Comparison of ENCODE assay signal across 8 cellular contexts in the genomic region with DNA sequence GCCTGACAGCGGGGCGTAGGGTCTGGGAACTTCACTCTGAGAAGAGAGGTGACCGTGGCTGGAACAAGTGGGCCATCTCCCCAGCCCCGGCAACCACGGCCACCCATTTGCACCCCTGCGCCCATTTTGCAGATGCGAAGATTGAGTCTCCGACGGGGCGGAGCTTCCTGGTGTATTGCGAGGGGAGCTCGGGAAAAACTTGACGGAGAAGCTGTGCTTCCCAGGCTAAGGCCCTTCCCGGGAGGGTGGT. TPM values are rescaled to one million over a fixed set of nuclear protein-coding genes. Genes with fewer than 3 reads are reported as not detected.
DNase-seq lines count a peak whose midpoint lies in the region; ATAC-seq and TF ChIP-seq lines count a peak whose summit lies in the region.

No MANE protein-coding gene starts in this region.

- H3K9ac ChIP-seq in BLaER1 treated with 17β-estradiol and CSF1 and Interleukin-3, amounts not matched to agents 10 nM and 100 nM: peak overlapping the region; percentile 92 to 100 (median 99)
- H3K9ac ChIP-seq in Karpas-422 (ENCODE audit: low read length): peak overlapping the region; percentile 81
- peak overlapping the region; percentile 100 for H3K9ac ChIP-seq in neural progenitor cell

- peaks cover 28 to 63% (median 50%) of the 10 kb centered on the region in 10 experiments for H3K4me1 ChIP-seq in BLaER1 treated with 17β-estradiol and CSF1 and Interleukin-3, amounts not matched to agents 10 nM and 100 nM
- H3K4me1 ChIP-seq in Karpas-422 (ENCODE audit: low read length) (peaks cover 24% of the 10 kb centered on the region), neural progenitor cell (peaks cover 14% of the 10 kb centered on the region)

- DNase-seq in Karpas-422 (no peak), neural progenitor cell (ENCODE audit: low spot score) (no peak), NCI-H748 treated with DMSO at 0.1 percent for 48 hours (lab: John Stamatoyannopoulos, UW) (no peak), middle frontal gyrus (ENCODE audit: extremely low spot score, low spot score) (no peak), A172 (ENCODE audit: low spot score) (no peak)

- H3K4me1 Mint-ChIP-seq in neural progenitor cell: peaks cover 13% of the 10 kb centered on the region

- peaks cover 3% of the 10 kb centered on the region for H3K27me3 Mint-ChIP-seq in neural progenitor cell (ENCODE audit: insufficient read depth, low read depth)

- H3K36me3 Mint-ChIP-seq in neural progenitor cell: no peaks in the 10 kb centered on the region

- peaks cover 33 to 35% (median 34%) of the 10 kb centered on the region in 11 experiments for H3K36me3 ChIP-seq in BLaER1 treated with 17β-estradiol and CSF1 and Interleukin-3, amounts not matched to agents 10 nM and 100 nM
- H3K36me3 ChIP-seq in Karpas-422 (ENCODE audit: insufficient read depth, low read length): peaks cover 9% of the 10 kb centered on the region; the same call in 1 of the 2 replicates
- no peaks in the 10 kb centered on the region for H3K36me3 ChIP-seq in neural progenitor cell

- peaks cover 30% of the 10 kb centered on the region for H3K79me2 ChIP-seq in Karpas-422 (ENCODE audit: low read length)
- H3K79me2 ChIP-seq in neural progenitor cell (ENCODE audit: low read depth): peaks cover 8% of the 10 kb centered on the region

- H3K4me3 Mint-ChIP-seq in neural progenitor cell: peak overlapping the region; percentile 95

- H2AFZ ChIP-seq in Karpas-422 (ENCODE audit: low read length): peak overlapping the region; percentile 3; the same call in 1 of the 2 replicates
- peak overlapping the region; percentile 64 for H2AFZ ChIP-seq in neural progenitor cell (replicated peaks)

- H3K9me2 ChIP-seq in Karpas-422 (replicated peaks; ENCODE audit: insufficient read depth, low read length): no peaks in the 10 kb centered on the region

- no peaks in the 10 kb centered on the region; a peak in 2 of 22 replicates for H3K9me3 ChIP-seq in BLaER1 treated with 17β-estradiol and CSF1 and Interleukin-3, amounts not matched to agents 10 nM and 100 nM (replicated peaks in 1 of 11)
- H3K9me3 ChIP-seq in Karpas-422 (ENCODE audit: low read length): no peaks in the 10 kb centered on the region
- no peaks in the 10 kb centered on the region for H3K9me3 ChIP-seq in neural progenitor cell (ENCODE audit: low read depth)

- peaks cover 15 to 41% (median 25%) of the 10 kb centered on the region in 11 experiments; a peak in 18 of 22 replicates for H4K20me1 ChIP-seq in BLaER1 treated with 17β-estradiol and CSF1 and Interleukin-3, amounts not matched to agents 10 nM and 100 nM
- H4K20me1 ChIP-seq in Karpas-422 (ENCODE audit: insufficient read depth, low read depth, low read length) (no peaks in the 10 kb centered on the region), neural progenitor cell (ENCODE audit: low read depth) (no peaks in the 10 kb centered on the region)

- peak overlapping the region; percentile 97 to 100 (median 100) for H3K27ac ChIP-seq in BLaER1 treated with 17β-estradiol and CSF1 and Interleukin-3, amounts not matched to agents 10 nM and 100 nM
- H3K27ac ChIP-seq in Karpas-422 (ENCODE audit: low read length) (peak overlapping the region; percentile 95), cingulate gyrus (ENCODE audit: low read depth, low read length) (peak overlapping the region; percentile 99), neural progenitor cell (peak overlapping the region; percentile 100)

- peak; percentile 11 for ATAC-seq in GM21360 (IDR thresholded peaks at IDR 0.05; ENCODE audit: unreplicated experiment)

- peak overlapping the region; percentile 85 to 98 (median 95) for H3K4me2 ChIP-seq in BLaER1 treated with 17β-estradiol and CSF1 and Interleukin-3, amounts not matched to agents 10 nM and 100 nM
- peak overlapping the region; percentile 67 for H3K4me2 ChIP-seq in Karpas-422 (ENCODE audit: low read depth, low read length, poor library complexity, severe bottlenecking)
- peak overlapping the region; percentile 90 for H3K4me2 ChIP-seq in neural progenitor cell

- peaks cover 31% of the 10 kb centered on the region for H3F3A ChIP-seq in neural progenitor cell (ENCODE audit: low read depth)

- TF ChIP-seq CTCF in neural progenitor cell (IDR thresholded peaks at IDR 0.05): no peak

- H3K27me3 ChIP-seq in BLaER1 treated with 17β-estradiol and CSF1 and Interleukin-3, amounts not matched to agents 10 nM and 100 nM: no peaks in the 10 kb centered on the region
- H3K27me3 ChIP-seq in Karpas-422 (ENCODE audit: low read length) (no peaks in the 10 kb centered on the region), neural progenitor cell (no peaks in the 10 kb centered on the region)

- peak overlapping the region; percentile 77 to 93 (median 84) for H3K4me3 ChIP-seq in BLaER1 treated with 17β-estradiol and CSF1 and Interleukin-3, amounts not matched to agents 10 nM and 100 nM
- H3K4me3 ChIP-seq in Karpas-422 (ENCODE audit: low read length): peak overlapping the region; percentile 81
- H3K4me3 ChIP-seq in neural progenitor cell: peak overlapping the region; percentile 88

- H3K27ac Mint-ChIP-seq in neural progenitor cell: no peak overlapping the region

- no peaks in the 10 kb centered on the region for H3K9me3 Mint-ChIP-seq in neural progenitor cell

RNA-seq across cellular contexts. Expression of a gene that starts 0.7 kb away (rescaled TPM):
- 13.2 and 20.3 TPM in 2 replicates for total RNA-seq in Karpas-422 (2014; rRNA removed; shearing (Covaris generic); ENCODE audit: low replicate concordance)
- total RNA-seq in neural progenitor cell (ENCODE audit: low replicate concordance): 7.2 and 17.4 TPM in 2 replicates
- 11.3 and 11.5 TPM in 2 replicates for total RNA-seq in A172 (2014; rRNA removed; shearing (Covaris generic))

RNA-seq across cellular contexts. Expression of a gene that starts 36.9 kb away (rescaled TPM):
- total RNA-seq in Karpas-422 (2014; rRNA removed; shearing (Covaris generic); ENCODE audit: low replicate concordance): 10.0 and 12.0 TPM in 2 replicates
- total RNA-seq in neural progenitor cell (ENCODE audit: low replicate concordance): 9.5 and 24.5 TPM in 2 replicates
- total RNA-seq in A172 (2014; rRNA removed; shearing (Covaris generic)): 7.0 and 9.3 TPM in 2 replicates

RNA-seq across cellular contexts. Expression of a gene that starts 37.4 kb away (rescaled TPM):
- total RNA-seq in Karpas-422 (2014; rRNA removed; shearing (Covaris generic); ENCODE audit: low replicate concordance): not detected in 2 replicates
- 0.15 TPM in 1 of 2 replicates, not detected in the other for total RNA-seq in neural progenitor cell (ENCODE audit: low replicate concordance)
- total RNA-seq in A172 (2014; rRNA removed; shearing (Covaris generic)): 0.26 and 0.71 TPM in 2 replicates

RNA-seq across cellular contexts. Expression of a gene that starts 57.7 kb away (rescaled TPM):
- not detected in 2 replicates for total RNA-seq in Karpas-422 (2014; rRNA removed; shearing (Covaris generic); ENCODE audit: low replicate concordance)
- 0.37 and 0.77 TPM in 2 replicates for total RNA-seq in neural progenitor cell (ENCODE audit: low replicate concordance)
- 0.90 and 3.4 TPM in 2 replicates for total RNA-seq in A172 (2014; rRNA removed; shearing (Covaris generic))

RNA-seq across cellular contexts. Expression of a gene that starts 59.4 kb away (rescaled TPM):
- total RNA-seq in Karpas-422 (2014; rRNA removed; shearing (Covaris generic); ENCODE audit: low replicate concordance): 19.8 and 29.0 TPM in 2 replicates
- 22.3 and 54.4 TPM in 2 replicates for total RNA-seq in neural progenitor cell (ENCODE audit: low replicate concordance)
- total RNA-seq in A172 (2014; rRNA removed; shearing (Covaris generic)): 2.1 and 3.9 TPM in 2 replicates
